1 cellular context compared by ENCODE assay signal in the genomic region with DNA sequence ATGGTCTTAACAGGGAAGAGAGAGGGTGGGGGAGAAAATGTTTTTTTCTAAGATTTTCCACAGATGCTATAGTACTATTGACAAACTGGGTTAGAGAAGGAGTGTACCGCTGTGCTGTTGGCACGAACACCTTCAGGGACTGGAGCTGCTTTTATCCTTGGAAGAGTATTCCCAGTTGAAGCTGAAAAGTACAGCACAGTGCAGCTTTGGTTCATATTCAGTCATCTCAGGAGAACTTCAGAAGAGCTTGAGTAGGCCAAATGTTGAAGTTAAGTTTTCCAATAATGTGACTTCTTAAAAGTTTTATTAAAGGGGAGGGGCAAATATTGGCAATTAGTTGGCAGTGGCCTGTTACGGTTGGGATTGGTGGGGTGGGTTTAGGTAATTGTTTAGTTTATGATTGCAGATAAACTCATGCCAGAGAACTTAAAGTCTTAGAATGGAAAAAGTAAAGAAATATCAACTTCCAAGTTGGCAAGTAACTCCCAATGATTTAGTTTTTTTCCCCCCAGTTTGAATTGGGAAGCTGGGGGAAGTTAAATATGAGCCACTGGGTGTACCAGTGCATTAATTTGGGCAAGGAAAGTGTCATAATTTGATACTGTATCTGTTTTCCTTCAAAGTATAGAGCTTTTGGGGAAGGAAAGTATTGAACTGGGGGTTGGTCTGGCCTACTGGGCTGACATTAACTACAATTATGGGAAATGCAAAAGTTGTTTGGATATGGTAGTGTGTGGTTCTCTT.
A peak's percentile ranks its signal among the peaks of the same experiment; 100 is the strongest.
TF ChIP-seq lines count a peak whose summit lies in the region.

No MANE protein-coding gene starts in this region.

TF ChIP-seq in IMR-90, 13 proteins besides CTCF, POLR2A, EP300 and RAD21:
- no peak for TF ChIP-seq ELK1 (IDR thresholded peaks at IDR 0.05; ENCODE audit: borderline replicate concordance, low read depth, low read length)
- peak; percentile 35; the same call in 1 of the 2 replicates for TF ChIP-seq USF2 (IDR thresholded peaks at IDR 0.05; ENCODE audit: low read depth, low read length)
- TF ChIP-seq FOS (IDR thresholded peaks at IDR 0.05; ENCODE audit: low read depth, low read length): no peak
- TF ChIP-seq SMC3 (IDR thresholded peaks at IDR 0.05; ENCODE audit: low read depth, low read length): no peak
- no peak for TF ChIP-seq CHD1 (IDR thresholded peaks at IDR 0.05; ENCODE audit: low read depth, low read length)
- TF ChIP-seq BHLHE40 (IDR thresholded peaks at IDR 0.05; ENCODE audit: low read depth, low read length): no peak
- TF ChIP-seq NFE2L2 (IDR thresholded peaks at IDR 0.05; ENCODE audit: low read depth, low read length): 0 out of 2 replicates have a peak, but pooled peaks have one; percentile 7
